Comparison of ENCODE assay signal across 19 cellular contexts in the genomic region with DNA sequence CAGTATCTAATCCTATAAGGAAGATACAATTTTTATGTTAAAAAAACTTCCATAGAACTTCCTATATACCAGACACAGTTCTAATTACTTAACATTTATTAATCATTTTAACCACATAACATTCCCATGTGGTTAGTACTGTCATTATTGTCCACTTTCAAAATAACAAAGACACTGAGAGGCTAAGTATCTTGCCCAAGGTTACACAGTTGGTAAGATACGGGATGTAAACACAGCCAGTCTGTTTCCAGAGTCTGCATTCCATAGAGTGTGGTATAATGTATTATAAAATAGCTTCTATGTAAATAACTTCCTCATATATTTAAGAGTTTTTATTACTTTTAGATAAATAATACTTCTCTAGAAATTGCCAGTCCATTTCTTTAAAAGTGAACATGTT.
A peak's percentile ranks its signal among the peaks of the same experiment; 100 is the strongest.
DNase-seq lines count a peak whose midpoint lies in the region; ATAC-seq and TF ChIP-seq lines count a peak whose summit lies in the region.
"Had no signal": no experiment of that assay in that cellular context is flagged by ENCODE, and none has a peak within 500 bp of the region (broad histone marks: within the 10 kb centered on the region; RNA-seq: fewer than 3 reads in every experiment).

No MANE protein-coding gene starts in this region.

- H3K4ac ChIP-seq in IMR-90 (ENCODE audit: low read depth, low read length) = no peak overlapping the region

- no peak overlapping the region for H4K8ac ChIP-seq in IMR-90 (ENCODE audit: low read depth in 2 of 2, low read length in 2 of 2)

- no peak overlapping the region for H2AK9ac ChIP-seq in IMR-90 (replicated peaks; ENCODE audit: low read depth, low read length, poor library complexity)

- H3K4me3 ChIP-seq in AG10803 (ENCODE audit: low read length) (no peak overlapping the region), IMR-90 (ENCODE audit: insufficient read depth, low read depth, low read length) (no peak overlapping the region), choroid plexus epithelial cell (ENCODE audit: low read depth, low read length) (no peak overlapping the region)
- H3K4me3 ChIP-seq: A549, BLaER1, GM12878, GM23338 had no signal

- H3K9me3 Mint-ChIP-seq in effector memory CD8-positive, alpha-beta T cell = peaks cover 0 to 8% of the 10 kb centered on the region in 2 donors
- H3K9me3 Mint-ChIP-seq: GM23338 had no signal

- H2BK5ac ChIP-seq in IMR-90 (ENCODE audit: low read depth, low read length, poor library complexity, severe bottlenecking) = peak overlapping the region; percentile 30

- no peak overlapping the region for H2AK5ac ChIP-seq in IMR-90 (ENCODE audit: low read depth, low read length)

- no peaks in the 10 kb centered on the region for H3K79me1 ChIP-seq in IMR-90 (ENCODE audit: low read depth in 1 of 2, low read length in 2 of 2)

- no peak overlapping the region for H3K23ac ChIP-seq in IMR-90 (ENCODE audit: low read depth, low read length)

- CTCF ChIA-PET in IMR-90 (lab: Yijun Ruan, JAX) = no interaction called here

- H3K56ac ChIP-seq in IMR-90 (ENCODE audit: extremely low read depth, insufficient read depth, low read length) = no peak overlapping the region

- dilution Hi-C loops in IMR-90 (cut with HindIII; ENCODE audit: low sequenced_read_pairs, unreplicated experiment) = no loop called here

- DNase-seq in AG10803 (ENCODE audit: low read depth) (peak; percentile 8), IMR-90 (peak; percentile 47), choroid plexus epithelial cell (ENCODE audit: low read depth) (peak; percentile 17), iris pigment epithelial cell (ENCODE audit: low read depth) (peak; percentile 44), activated gamma-delta T cell (lab: John Stamatoyannopoulos, UW) (no peak)
- DNase-seq in effector memory CD8-positive, alpha-beta T cell = no peak
- DNase-seq in activated naive CD4-positive, alpha-beta T cell (lab: John Stamatoyannopoulos, UW) = no peak
- DNase-seq: CD4-positive, alpha-beta memory T cell; DMS79 treated with DMSO at 0.1 percent for 48 hours; EL; H7 had no signal

- no peak overlapping the region for H2BK120ac ChIP-seq in IMR-90 (ENCODE audit: low read depth, low read length)

- no TSS peak for BruUV-seq in IMR-90 (replicated peaks; lab: Mats Ljungman, UMichigan)

- peak overlapping the region; percentile 91; the same call in 1 of the 3 replicates for H2BK15ac ChIP-seq in IMR-90 (ENCODE audit: low read depth, low read length)

- no peak overlapping the region; the same call in 1 of the 2 replicates for H3K4me2 ChIP-seq in IMR-90 (ENCODE audit: low read depth, low read length)
- H3K4me2 ChIP-seq: A549, BLaER1, GM23338 had no signal

- H3K9me3 ChIP-seq in IMR-90 (ENCODE audit: control insufficient read depth, insufficient read depth, low read length) = no peaks in the 10 kb centered on the region
- H3K9me3 ChIP-seq: A549, BLaER1 had no signal

- H3K4me1 ChIP-seq in IMR-90 (ENCODE audit: control insufficient read depth, insufficient read depth, low read length) = peaks cover 2% of the 10 kb centered on the region; the same call in 1 of the 2 replicates
- H3K4me1 ChIP-seq: A549, BLaER1 had no signal

- H3K14ac ChIP-seq in IMR-90 (replicated peaks; ENCODE audit: low read depth, low read length) = no peak overlapping the region

- H3K9me1 ChIP-seq in IMR-90 (ENCODE audit: insufficient read depth, low read length) = no peaks in the 10 kb centered on the region

- in situ Hi-C loops in IMR-90 (cut with MboI; ENCODE audit: low sequenced_read_pairs) = no loop called here

- intact Hi-C loops in IMR-90 (cut with micrococcal nuclease) = no loop called here

- no peak for TF ChIP-seq POLR2A in IMR-90 (IDR thresholded peaks at IDR 0.05; ENCODE audit: low read depth, low read length)

- H3K18ac ChIP-seq in IMR-90 (ENCODE audit: low read depth, low read length) = no peak overlapping the region

- H3K9ac ChIP-seq in IMR-90 (ENCODE audit: low read depth, low read length) = no peak overlapping the region
- H3K9ac ChIP-seq: BLaER1 had no signal

- WGBS in IMR-90 (ENCODE audit: extremely low coverage in 2 of 2, insufficient read length in 1 of 2), 2 experiments = no CpG with 5 or more reads among the region's 1 CpG

- H3K36me3 ChIP-seq in IMR-90 (ENCODE audit: control insufficient read depth, insufficient read depth, low read length) = no peaks in the 10 kb centered on the region
- H3K36me3 ChIP-seq: BLaER1 had no signal

- no peak for TF ChIP-seq CTCF in AG10803 (conservative IDR thresholded peaks at IDR 0.05; ENCODE audit: low read length)
- no peak for TF ChIP-seq CTCF in IMR-90 (conservative IDR thresholded peaks at IDR 0.05; ENCODE audit: low read depth, low read length)
- TF ChIP-seq CTCF in choroid plexus epithelial cell (conservative IDR thresholded peaks at IDR 0.05; ENCODE audit: low read depth, low read length) = no peak

- no peak overlapping the region for H3K27ac Mint-ChIP-seq in effector memory CD8-positive, alpha-beta T cell
- H3K27ac Mint-ChIP-seq: CD14-positive monocyte; CD4-positive, alpha-beta memory T cell; GM23338 had no signal

- no peak overlapping the region for H4K91ac ChIP-seq in IMR-90 (ENCODE audit: insufficient read depth, low read depth, low read length)

- no peaks in the 10 kb centered on the region for H4K20me1 ChIP-seq in IMR-90 (ENCODE audit: insufficient read depth, low read length)
- H4K20me1 ChIP-seq: BLaER1 had no signal

- H3K4me1 Mint-ChIP-seq in effector memory CD8-positive, alpha-beta T cell (ENCODE audit: low read depth in 2 of 2) = no peaks in the 10 kb centered on the region
- H3K4me1 Mint-ChIP-seq: CD14-positive monocyte; CD4-positive, alpha-beta memory T cell; GM23338 had no signal

- no peaks in the 10 kb centered on the region for H3K36me3 Mint-ChIP-seq in effector memory CD8-positive, alpha-beta T cell (ENCODE audit: insufficient read depth)
- H3K36me3 Mint-ChIP-seq: CD14-positive monocyte; CD4-positive, alpha-beta memory T cell had no signal

- no peak overlapping the region for H3K27ac ChIP-seq in IMR-90 (ENCODE audit: insufficient read depth, low read length)
- H3K27ac ChIP-seq: 22Rv1, A549, BLaER1 had no signal

- POLR2A ChIA-PET in IMR-90 (lab: Charles Lee; ENCODE audit: unreplicated experiment) = no interaction called here

- no peak overlapping the region for H2BK20ac ChIP-seq in IMR-90 (ENCODE audit: low read depth, low read length)

- H3K27me3 ChIP-seq in IMR-90 (ENCODE audit: control insufficient read depth, insufficient read depth, low read length) = no peaks in the 10 kb centered on the region
- H3K27me3 ChIP-seq: BLaER1 had no signal

- H3K27me3 Mint-ChIP-seq in effector memory CD8-positive, alpha-beta T cell = no peaks in the 10 kb centered on the region

- H2AFZ ChIP-seq in IMR-90 (replicated peaks; ENCODE audit: low read length, poor library complexity) = no peak overlapping the region
- H2AFZ ChIP-seq: GM23338 had no signal

- no peak overlapping the region for H4K5ac ChIP-seq in IMR-90 (ENCODE audit: low read depth, low read length)

- no peak for TF ChIP-seq RAD21 in IMR-90 (IDR thresholded peaks at IDR 0.05; ENCODE audit: low read length)

- H3K4me3 Mint-ChIP-seq in effector memory CD8-positive, alpha-beta T cell = no peak overlapping the region
- H3K4me3 Mint-ChIP-seq: CD14-positive monocyte; CD4-positive, alpha-beta memory T cell; GM23338 had no signal

- ATAC-seq in IMR-90 (ENCODE audit: low read depth) (peak; percentile 80), HG02981 (IDR thresholded peaks at IDR 0.05; ENCODE audit: unreplicated experiment) (no peak)
- ATAC-seq in effector memory CD8-positive, alpha-beta T cell (replicated peaks) = no peak
- ATAC-seq: A549, GM12878, GM23338, HCT116 had no signal

TF ChIP-seq in IMR-90, 13 proteins besides CTCF, POLR2A, EP300 and RAD21:
- TF ChIP-seq CEBPB (IDR thresholded peaks at IDR 0.05; ENCODE audit: low read depth, low read length) = 0 out of 2 replicates have a peak, but pooled peaks have one; percentile 1
- no peak for TF ChIP-seq FOS (IDR thresholded peaks at IDR 0.05; ENCODE audit: low read depth, low read length)
TF ChIP-seq in IMR-90: peak in this region for 1.

Comparison
In these comparisons a context has a peak if more than half of its experiments do, and no peak if none do; other contexts are left out.
1. DNase-seq: peak in AG10803 (single experiment), IMR-90 (single experiment), choroid plexus epithelial cell (single experiment) and iris pigment epithelial cell (single experiment); none in activated gamma-delta T cell (single experiment), effector memory CD8-positive, alpha-beta T cell (0 of 3) and activated naive CD4-positive, alpha-beta T cell (0 of 4).